1 cellular context compared by ENCODE assay signal in the genomic region with DNA sequence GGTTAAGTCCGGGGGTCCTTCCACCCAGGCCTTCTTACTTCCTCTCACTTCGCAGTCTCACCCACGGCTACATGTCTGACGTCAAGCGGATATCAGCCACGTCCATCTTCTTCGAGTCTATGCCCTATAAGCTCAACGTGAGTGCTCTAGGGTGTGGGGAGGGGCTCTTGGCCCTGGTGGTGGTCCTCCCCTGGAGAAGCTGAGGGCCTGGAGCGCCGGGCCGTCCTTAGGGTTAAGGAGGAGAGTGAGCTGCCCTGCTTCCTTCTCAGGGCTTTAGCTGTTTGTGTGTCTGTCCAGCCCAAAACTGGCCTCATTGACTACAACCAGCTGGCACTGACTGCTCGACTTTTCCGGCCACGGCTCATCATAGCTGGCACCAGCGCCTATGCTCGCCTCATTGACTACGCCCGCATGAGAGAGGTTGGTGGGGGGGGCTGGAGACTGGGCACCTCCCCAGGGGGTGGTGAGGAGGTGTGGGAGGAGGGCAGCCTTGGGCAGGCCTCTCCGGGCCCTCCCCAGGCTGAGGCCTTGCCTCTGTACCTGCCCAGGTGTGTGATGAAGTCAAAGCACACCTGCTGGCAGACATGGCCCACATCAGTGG.
TF ChIP-seq lines count a peak whose summit lies in the region.

No MANE protein-coding gene starts in this region.

TF ChIP-seq in IMR-90, 13 proteins besides CTCF, POLR2A, EP300 and RAD21 (continued from another document):
- no peak for TF ChIP-seq CEBPB (IDR thresholded peaks at IDR 0.05; ENCODE audit: low read depth, low read length)
- no peak for TF ChIP-seq SMC3 (IDR thresholded peaks at IDR 0.05; ENCODE audit: low read depth, low read length)
- TF ChIP-seq, protein P1, sequence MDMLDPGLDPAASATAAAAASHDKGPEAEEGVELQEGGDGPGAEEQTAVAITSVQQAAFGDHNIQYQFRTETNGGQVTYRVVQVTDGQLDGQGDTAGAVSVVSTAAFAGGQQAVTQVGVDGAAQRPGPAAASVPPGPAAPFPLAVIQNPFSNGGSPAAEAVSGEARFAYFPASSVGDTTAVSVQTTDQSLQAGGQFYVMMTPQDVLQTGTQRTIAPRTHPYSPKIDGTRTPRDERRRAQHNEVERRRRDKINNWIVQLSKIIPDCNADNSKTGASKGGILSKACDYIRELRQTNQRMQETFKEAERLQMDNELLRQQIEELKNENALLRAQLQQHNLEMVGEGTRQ (IDR thresholded peaks at IDR 0.05; ENCODE audit: low read depth, low read length) = no peak
